ENCODE assay signal across 11 cellular contexts in genomic region chr18:22314406-22314805, GRCh38.
A peak's percentile ranks its signal among the peaks of the same experiment; 100 is the strongest.
DNase-seq lines count a peak whose midpoint lies in the region; ATAC-seq, FAIRE-seq and TF ChIP-seq lines count a peak whose summit lies in the region.
"Had no signal": no experiment of that assay in that cellular context is flagged by ENCODE, and none has a peak within 500 bp of the region (broad histone marks: within the 10 kb centered on the region; RNA-seq: fewer than 3 reads in every experiment).

No MANE protein-coding gene starts in this region.

- H3K4me1 Mint-ChIP-seq in HFFc6 (ENCODE audit: low read depth) (peaks cover 32% of the 10 kb centered on the region), astrocyte (ENCODE audit: low read depth, unreplicated experiment) (peaks cover 21% of the 10 kb centered on the region)
- no peaks in the 10 kb centered on the region for H3K4me1 Mint-ChIP-seq in activated CD4-positive, alpha-beta T cell treated with anti-CD3 and anti-CD28 coated beads, Interleukin-2, amount 10 ng/mL, durations not matched to agents 24 days and 14 days
- H3K4me1 Mint-ChIP-seq: T-helper 17 cell had no signal

- no peaks in the 10 kb centered on the region for H4K20me1 ChIP-seq in astrocyte (ENCODE audit: insufficient read depth, low read length)

- H3K27me3 Mint-ChIP-seq in HFFc6 (ENCODE audit: insufficient read depth) (peaks cover 9% of the 10 kb centered on the region), astrocyte (ENCODE audit: low read depth, unreplicated experiment) (no peaks in the 10 kb centered on the region)
- H3K27me3 Mint-ChIP-seq in activated CD4-positive, alpha-beta T cell treated with anti-CD3 and anti-CD28 coated beads, Interleukin-2, amount 10 ng/mL, durations not matched to agents 24 days and 14 days: no peaks in the 10 kb centered on the region
- H3K27me3 Mint-ChIP-seq: central memory CD8-positive, alpha-beta T cell; T-helper 17 cell had no signal

- H3K4me3 Mint-ChIP-seq in HFFc6 (peak overlapping the region; percentile 42), astrocyte (ENCODE audit: unreplicated experiment) (peak overlapping the region; percentile 2)
- no peak overlapping the region for H3K4me3 Mint-ChIP-seq in activated CD4-positive, alpha-beta T cell treated with anti-CD3 and anti-CD28 coated beads, Interleukin-2, amount 10 ng/mL, durations not matched to agents 24 days and 14 days
- H3K4me3 Mint-ChIP-seq: central memory CD8-positive, alpha-beta T cell; T-helper 17 cell had no signal

- intact Hi-C loops in left colon (cut with DNase I, micrococcal nuclease): no loop called here
- intact Hi-C loops in activated CD4-positive, alpha-beta T cell treated with anti-CD3 and anti-CD28 coated beads, Interleukin-2, amount 10 ng/mL, durations not matched to agents 24 days and 14 days (cut with micrococcal nuclease): no loop called here

- H3K4me2 ChIP-seq in astrocyte (ENCODE audit: low read length): peak overlapping the region; percentile 72

- H3K9me3 ChIP-seq in astrocyte (ENCODE audit: insufficient read depth, low read depth, low read length): no peaks in the 10 kb centered on the region
- no peaks in the 10 kb centered on the region for H3K9me3 ChIP-seq in thoracic aorta
- H3K9me3 ChIP-seq: Caco-2 had no signal

- FAIRE-seq in astrocyte (lab: Jason Lieb, UNC): no peak

- no peaks in the 10 kb centered on the region for H3K9me3 Mint-ChIP-seq in HFFc6
- no peaks in the 10 kb centered on the region for H3K9me3 Mint-ChIP-seq in astrocyte (ENCODE audit: unreplicated experiment)
- peaks cover 3% of the 10 kb centered on the region for H3K9me3 Mint-ChIP-seq in activated CD4-positive, alpha-beta T cell treated with anti-CD3 and anti-CD28 coated beads, Interleukin-2, amount 10 ng/mL, durations not matched to agents 24 days and 14 days
- H3K9me3 Mint-ChIP-seq: central memory CD8-positive, alpha-beta T cell had no signal

- peaks cover 19% of the 10 kb centered on the region for H3K4me1 ChIP-seq in astrocyte (ENCODE audit: insufficient read depth, low read length)
- H3K4me1 ChIP-seq in thoracic aorta (ENCODE audit: control insufficient read depth in 1 of 2, low read depth in 2 of 2): peaks cover 0 to 15% of the 10 kb centered on the region in 2 donors
- H3K4me1 ChIP-seq: Caco-2 had no signal

- peak overlapping the region; percentile 19 for H2AFZ ChIP-seq in astrocyte (ENCODE audit: low read depth, low read length)

- ATAC-seq in thoracic aorta (ENCODE audit: insufficient number of reproducible peaks, low FRiP score, low read depth) (peak; percentile 55), left colon (no peak), GM21825 (IDR thresholded peaks at IDR 0.05; ENCODE audit: unreplicated experiment) (no peak)
- ATAC-seq: T-helper 17 cell had no signal

- H3K27ac Mint-ChIP-seq in HFFc6: peak overlapping the region; percentile 81
- peak overlapping the region; percentile 96 for H3K27ac Mint-ChIP-seq in astrocyte (ENCODE audit: unreplicated experiment)
- no peak overlapping the region for H3K27ac Mint-ChIP-seq in activated CD4-positive, alpha-beta T cell treated with anti-CD3 and anti-CD28 coated beads, Interleukin-2, amount 10 ng/mL, durations not matched to agents 24 days and 14 days
- H3K27ac Mint-ChIP-seq: T-helper 17 cell had no signal

- peak overlapping the region; percentile 92 for H3K27ac ChIP-seq in astrocyte (ENCODE audit: low read depth, low read length)
- no peak overlapping the region for H3K27ac ChIP-seq in thoracic aorta
- H3K27ac ChIP-seq: skin epidermis had no signal

- no peaks in the 10 kb centered on the region for H3K36me3 ChIP-seq in astrocyte (ENCODE audit: insufficient read depth, low read length)
- no peaks in the 10 kb centered on the region for H3K36me3 ChIP-seq in thoracic aorta

- no peak for TF ChIP-seq CTCF in HFFc6 (IDR thresholded peaks at IDR 0.05)
- no peak for TF ChIP-seq CTCF in astrocyte (IDR thresholded peaks at IDR 0.05; ENCODE audit: insufficient read depth, low read depth, low read length)
- TF ChIP-seq CTCF in thoracic aorta (IDR thresholded peaks at IDR 0.05): no peak

- peak; percentile 73 for DNase-seq in HFFc6
- peak; percentile 95 for DNase-seq in astrocyte (ENCODE audit: low read depth)
- DNase-seq in hepatic stellate cell (ENCODE audit: low spot score): peak; percentile 75
- DNase-seq in thoracic aorta (ENCODE audit: low spot score): no peak
- DNase-seq in left colon: no peak
- DNase-seq in activated CD4-positive, alpha-beta T cell treated with anti-CD3 and anti-CD28 coated beads, Interleukin-2, amount 10 ng/mL, durations not matched to agents 24 days and 14 days: no peak
- DNase-seq: Caco-2, T-helper 17 cell had no signal

- H3K9ac ChIP-seq in astrocyte (ENCODE audit: low read length): peak overlapping the region; percentile 78

- H3K4me3 ChIP-seq in astrocyte (ENCODE audit: insufficient read depth, low read depth, low read length) (peak overlapping the region; percentile 30), thoracic aorta (no peak overlapping the region)
- H3K4me3 ChIP-seq: skin epidermis had no signal

- H3K36me3 Mint-ChIP-seq in HFFc6 (ENCODE audit: low read depth) (no peaks in the 10 kb centered on the region), astrocyte (ENCODE audit: low read depth, unreplicated experiment) (no peaks in the 10 kb centered on the region)
- no peaks in the 10 kb centered on the region for H3K36me3 Mint-ChIP-seq in activated CD4-positive, alpha-beta T cell treated with anti-CD3 and anti-CD28 coated beads, Interleukin-2, amount 10 ng/mL, durations not matched to agents 24 days and 14 days (ENCODE audit: low read depth)

- no peaks in the 10 kb centered on the region for H3K79me2 ChIP-seq in astrocyte (ENCODE audit: insufficient read depth, low read length)

- H3K27me3 ChIP-seq in astrocyte (ENCODE audit: insufficient read depth, low read length): no peaks in the 10 kb centered on the region
- no peaks in the 10 kb centered on the region for H3K27me3 ChIP-seq in thoracic aorta (replicated peaks; ENCODE audit: insufficient read depth)

Comparison
In these comparisons a context has a peak if more than half of its experiments do, and no peak if none do; other contexts are left out.
1. DNase-seq: peak in HFFc6 (single experiment), astrocyte (single experiment) and hepatic stellate cell (single experiment); none in thoracic aorta (single experiment), left colon (0 of 2) and activated CD4-positive, alpha-beta T cell treated with anti-CD3 and anti-CD28 coated beads, Interleukin-2, amount 10 ng/mL, durations not matched to agents 24 days and 14 days (single experiment).